24 cellular contexts compared by ENCODE assay signal in the genomic region with DNA sequence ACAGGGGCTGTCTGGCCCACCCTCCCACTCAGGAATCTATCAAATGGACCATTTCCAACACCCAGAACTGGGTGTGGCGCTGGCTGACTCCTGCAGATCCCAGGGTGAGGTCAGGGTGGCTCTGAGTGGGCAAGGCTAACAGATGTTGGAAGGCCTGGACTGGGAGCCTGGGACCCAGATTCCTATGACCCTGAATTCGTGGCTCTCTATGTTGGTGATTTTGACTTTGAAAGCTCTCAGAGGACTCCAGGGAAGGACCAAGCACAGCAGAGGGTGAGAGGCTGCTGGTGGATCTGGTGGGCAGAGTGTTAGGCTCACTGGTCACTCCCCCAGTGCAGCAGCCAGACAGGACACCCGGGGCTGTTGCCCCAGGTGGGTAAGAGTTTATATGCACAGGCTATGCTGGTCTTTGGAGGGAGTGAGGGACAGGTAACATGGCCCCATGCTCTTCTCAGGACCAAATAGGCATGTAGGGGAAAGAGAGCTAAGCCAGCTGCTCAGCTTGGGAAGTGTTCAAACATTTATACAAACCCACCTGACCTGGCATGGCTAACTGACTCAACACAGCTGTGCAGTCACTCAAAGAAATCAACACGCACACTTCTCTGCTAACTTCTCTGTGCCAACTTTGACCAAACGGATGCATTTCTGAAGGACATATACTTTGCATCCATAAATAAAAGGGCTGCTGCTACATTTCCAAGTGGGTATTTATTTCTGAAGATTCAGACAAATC.
"Had no signal": no experiment of that assay in that cellular context is flagged by ENCODE, and none has a peak within 500 bp of the region (broad histone marks: within the 10 kb centered on the region; RNA-seq: fewer than 3 reads in every experiment).

No MANE protein-coding gene starts in this region.

- ATAC-seq: activated CD4-positive, CD25-positive, alpha-beta regulatory T cell treated with anti-CD3 and anti-CD28 coated beads, Interleukin-2, amount 50 U/mL, for 24 hours; activated CD8-positive, alpha-beta T cell treated with anti-CD3 and anti-CD28 coated beads for 36 hours; activated T-cell treated with anti-CD3 and anti-CD28 coated beads, Interleukin-2, amount 50 U/mL, for 72 hours; Panc1; Right ventricle myocardium inferior had no signal

- H3K4me3 Mint-ChIP-seq: activated CD8-positive, alpha-beta T cell treated with anti-CD3 and anti-CD28 coated beads for 36 hours; activated naive CD4-positive, alpha-beta T cell treated with anti-CD3 and anti-CD28 coated beads, Interleukin-2, amount 10 ng/mL, durations not matched to agents 7 days and 5 days; activated naive CD8-positive, alpha-beta T cell treated with anti-CD3 and anti-CD28 coated beads for 36 hours; activated T-cell treated with anti-CD3 and anti-CD28 coated beads, Interleukin-2, amount 50 U/mL, for 72 hours had no signal

- H3K4me2 ChIP-seq: SK-N-SH had no signal

- DNase-seq: activated CD4-positive, alpha-beta T cell treated with anti-CD3 and anti-CD28 coated beads for 4 hours; activated CD8-positive, alpha-beta memory T cell treated with anti-CD3 and anti-CD28 coated beads, Interleukin-2, amount 50 U/mL, for 4 hours; activated CD8-positive, alpha-beta T cell treated with anti-CD3 and anti-CD28 coated beads for 36 hours; activated gamma-delta T cell treated with Interleukin-2 at 50 U/mL for 16 hours; activated naive CD4-positive, alpha-beta T cell treated with anti-CD3 and anti-CD28 coated beads, Interleukin-2, amount 10 ng/mL, durations not matched to agents 7 days and 5 days; activated naive CD8-positive, alpha-beta T cell treated with anti-CD3 and anti-CD28 coated beads for 36 hours; activated T-cell treated with anti-CD3 and anti-CD28 coated beads, Interleukin-2, amount 50 U/mL, for 72 hours; IMR-90; Kasumi-1; KBM-7; NCI-H1092; NCI-H1417; NCI-H1930; NCI-H524; NCI-H748 treated with DMSO at 0.1 percent for 48 hours; NK-92 treated with Interleukin-12 subunit alpha and Interleukin-12 subunit beta, amount 100 ng/mL, for 24 hours; OCI-M1; RPMI8226; SK-N-SH; T-helper 1 cell had no signal

- H3K9me3 Mint-ChIP-seq: activated CD8-positive, alpha-beta T cell treated with anti-CD3 and anti-CD28 coated beads for 36 hours; activated naive CD4-positive, alpha-beta T cell treated with anti-CD3 and anti-CD28 coated beads, Interleukin-2, amount 10 ng/mL, durations not matched to agents 7 days and 5 days; activated naive CD8-positive, alpha-beta T cell treated with anti-CD3 and anti-CD28 coated beads for 36 hours; activated T-helper 2 cell treated with anti-CD3 and anti-CD28 coated beads, Interferon-gamma antibody, Interleukin-2, Interleukin-4, amounts not matched to agents 10 μg/mL and 5 μg/mL and 100 μg/mL, durations not matched to agents 14 hours and 24 hours and 36 hours had no signal

- H3K27ac Mint-ChIP-seq: activated CD8-positive, alpha-beta T cell treated with anti-CD3 and anti-CD28 coated beads for 36 hours; activated naive CD4-positive, alpha-beta T cell treated with anti-CD3 and anti-CD28 coated beads, Interleukin-2, amount 10 ng/mL, durations not matched to agents 7 days and 5 days; activated naive CD8-positive, alpha-beta T cell treated with anti-CD3 and anti-CD28 coated beads for 36 hours; activated T-cell treated with anti-CD3 and anti-CD28 coated beads, Interleukin-2, amount 50 U/mL, for 72 hours; activated T-helper 2 cell treated with anti-CD3 and anti-CD28 coated beads, Interferon-gamma antibody, Interleukin-2, Interleukin-4, amounts not matched to agents 10 μg/mL and 5 μg/mL and 100 μg/mL, durations not matched to agents 14 hours and 24 hours and 36 hours had no signal

- H3K27me3 Mint-ChIP-seq: activated CD8-positive, alpha-beta T cell treated with anti-CD3 and anti-CD28 coated beads for 36 hours; activated naive CD8-positive, alpha-beta T cell treated with anti-CD3 and anti-CD28 coated beads for 36 hours had no signal

- H3K4me1 Mint-ChIP-seq: activated naive CD4-positive, alpha-beta T cell treated with anti-CD3 and anti-CD28 coated beads, Interleukin-2, amount 10 ng/mL, durations not matched to agents 7 days and 5 days; activated naive CD8-positive, alpha-beta T cell treated with anti-CD3 and anti-CD28 coated beads for 36 hours had no signal

- H3K36me3 Mint-ChIP-seq: activated naive CD4-positive, alpha-beta T cell treated with anti-CD3 and anti-CD28 coated beads, Interleukin-2, amount 10 ng/mL, durations not matched to agents 7 days and 5 days; activated naive CD8-positive, alpha-beta T cell treated with anti-CD3 and anti-CD28 coated beads for 36 hours had no signal

- H3K9ac ChIP-seq: SK-N-SH had no signal

- H3K9me3 ChIP-seq: SK-N-SH had no signal
